Comparison of ENCODE assay signal across 1 cellular context in genomic region chr17:50209472-50210248, GRCh38.
A peak's percentile ranks its signal among the peaks of the same experiment; 100 is the strongest.
TF ChIP-seq lines count a peak whose summit lies in the region.

No MANE protein-coding gene starts in this region.

TF ChIP-seq in K562, 482 proteins besides CTCF, POLR2A, EP300 and RAD21 (continued from another document):
- peak; percentile 76 for TF ChIP-seq PRDM10 (IDR thresholded peaks at IDR 0.05; ENCODE audit: partially characterized antibody)
- peak; percentile 25; the same call in 1 of the 2 replicates for TF ChIP-seq RAD51 (IDR thresholded peaks at IDR 0.05; ENCODE audit: borderline replicate concordance, low read depth)
- peak; percentile 51; the same call in 1 of the 2 replicates for TF ChIP-seq ZNF395 (CRISPR knock-in tag; IDR thresholded peaks at IDR 0.05)
- peak; percentile 65; the same call in 1 of the 2 replicates for TF ChIP-seq PTTG1 (tag; IDR thresholded peaks at IDR 0.05; ENCODE audit: low read depth)
- peak; percentile 68 for TF ChIP-seq USF2 (CRISPR knock-in tag; IDR thresholded peaks at IDR 0.05)
- TF ChIP-seq ATF3 (IDR thresholded peaks at IDR 0.05): peak; percentile 13; the same call in 1 of the 2 replicates
- TF ChIP-seq ATF3 (CRISPR knock-in tag; conservative IDR thresholded peaks at IDR 0.05): no peak
- peak; percentile 36; the same call in 1 of the 2 replicates for TF ChIP-seq SPI1 (IDR thresholded peaks at IDR 0.05; ENCODE audit: borderline replicate concordance, low read depth, low read length)
